ENCODE assay signal across 13 cellular contexts in genomic region chr19:38690832-38691231, GRCh38. TPM values are rescaled to one million over a fixed set of nuclear protein-coding genes. Genes with fewer than 3 reads are reported as not detected.
DNase-seq lines count a peak whose midpoint lies in the region; ATAC-seq and TF ChIP-seq lines count a peak whose summit lies in the region.
"Had no signal": no experiment of that assay in that cellular context is flagged by ENCODE, and none has a peak within 500 bp of the region (broad histone marks: within the 10 kb centered on the region; RNA-seq: fewer than 3 reads in every experiment).

No MANE protein-coding gene starts in this region.

- H3K56ac ChIP-seq in IMR-90 (ENCODE audit: extremely low read depth, insufficient read depth, low read length), result no peak overlapping the region; the same call in 1 of the 2 replicates

- H3K9me3 Mint-ChIP-seq in osteocyte (ENCODE audit: unreplicated experiment), result peaks cover 11% of the 10 kb centered on the region
- H3K9me3 Mint-ChIP-seq: activated naive CD8-positive, alpha-beta T cell treated with anti-CD3 and anti-CD28 coated beads, Interleukin-2, amount 50 U/mL, for 24 hours had no signal

- peak overlapping the region; percentile 71; the same call in 1 of the 3 replicates for H2BK15ac ChIP-seq in IMR-90 (ENCODE audit: low read depth, low read length)

- H2AFZ ChIP-seq in IMR-90 (replicated peaks; ENCODE audit: low read length, poor library complexity), result no peak overlapping the region

- H3K23ac ChIP-seq in IMR-90 (ENCODE audit: low read depth, low read length), result peak overlapping the region; percentile 47; the same call in 1 of the 2 replicates

- H3K36me3 ChIP-seq in IMR-90 (ENCODE audit: control insufficient read depth, insufficient read depth, low read length) (peaks cover 11% of the 10 kb centered on the region), esophagus (ENCODE audit: control insufficient read depth in 2 of 2, insufficient read depth in 2 of 2, low read length in 1 of 2) (peaks cover 0 to 23% of the 10 kb centered on the region in 2 donors)

- dilution Hi-C loops in IMR-90 (cut with HindIII; ENCODE audit: low sequenced_read_pairs, unreplicated experiment), result no loop called here

- intact Hi-C loops in IMR-90 (cut with micrococcal nuclease), result no loop called here

- H4K5ac ChIP-seq in IMR-90 (ENCODE audit: low read depth, low read length), result peak overlapping the region; percentile 76

- peaks cover 0 to 86% of the 10 kb centered on the region in 2 experiments; a peak in 3 of 4 replicates for H3K79me1 ChIP-seq in IMR-90 (ENCODE audit: low read depth in 1 of 2, low read length in 2 of 2)

- H2AK5ac ChIP-seq in IMR-90 (ENCODE audit: low read depth, low read length), result peak overlapping the region; percentile 53

- no peaks in the 10 kb centered on the region for H3K27me3 ChIP-seq in IMR-90 (ENCODE audit: control insufficient read depth, insufficient read depth, low read length)
- no peaks in the 10 kb centered on the region for H3K27me3 ChIP-seq in esophagus (ENCODE audit: control insufficient read depth in 1 of 2, insufficient read depth in 2 of 2, low read length in 2 of 2)

- H3K4me3 ChIP-seq in IMR-90 (ENCODE audit: insufficient read depth, low read depth, low read length), result no peak overlapping the region
- no peak overlapping the region for H3K4me3 ChIP-seq in esophagus (ENCODE audit: low read depth in 1 of 2, low read length in 2 of 2)
- H3K4me3 ChIP-seq: HAP-1 had no signal

- in situ Hi-C loops in IMR-90 (cut with MboI; ENCODE audit: low sequenced_read_pairs), result no loop called here

- no CpG with 5 or more reads among the region's 7 CpGs for WGBS in IMR-90 (ENCODE audit: extremely low coverage in 2 of 2, insufficient read length in 1 of 2), 2 experiments
- WGBS in esophagus, 2 donors, result 83 to 85% methylated on average over 7 of the region's 7 CpGs

- H3K18ac ChIP-seq in IMR-90 (ENCODE audit: low read depth, low read length), result peak overlapping the region; percentile 52; the same call in 1 of the 2 replicates

- ATAC-seq in IMR-90 (ENCODE audit: low read depth) (no peak), GM19397 (IDR thresholded peaks at IDR 0.05; ENCODE audit: unreplicated experiment) (no peak), HG02610 (IDR thresholded peaks at IDR 0.05; ENCODE audit: unreplicated experiment) (no peak)
- ATAC-seq: activated CD8-positive, alpha-beta T cell treated with anti-CD3 and anti-CD28 coated beads, Interleukin-2, amount 10 ng/mL, durations not matched to agents 7 days and 5 days; activated naive CD8-positive, alpha-beta T cell treated with anti-CD3 and anti-CD28 coated beads, Interleukin-2, amount 50 U/mL, for 24 hours had no signal

- peak overlapping the region; percentile 79 for H3K4ac ChIP-seq in IMR-90 (ENCODE audit: low read depth, low read length)

- H2BK20ac ChIP-seq in IMR-90 (ENCODE audit: low read depth, low read length), result 0 out of 2 replicates have a peak overlapping the region, but pooled peaks have one; percentile 32

- H3K4me3 Mint-ChIP-seq in osteocyte (ENCODE audit: unreplicated experiment), result peak overlapping the region; percentile 26
- H3K4me3 Mint-ChIP-seq: activated CD8-positive, alpha-beta T cell treated with anti-CD3 and anti-CD28 coated beads, Interleukin-2, amount 10 ng/mL, durations not matched to agents 7 days and 5 days; activated naive CD8-positive, alpha-beta T cell treated with anti-CD3 and anti-CD28 coated beads, Interleukin-2, amount 50 U/mL, for 24 hours; B cell had no signal

- no peak for TF ChIP-seq CTCF in 22Rv1 (IDR thresholded peaks at IDR 0.05)
- no peak for TF ChIP-seq CTCF in IMR-90 (conservative IDR thresholded peaks at IDR 0.05; ENCODE audit: low read depth, low read length)
- TF ChIP-seq CTCF in osteocyte (IDR thresholded peaks at IDR 0.05), result no peak

- H3K9me3 ChIP-seq in IMR-90 (ENCODE audit: control insufficient read depth, insufficient read depth, low read length) (no peaks in the 10 kb centered on the region), esophagus (ENCODE audit: control insufficient read depth in 2 of 2, insufficient read depth in 1 of 2, low read depth in 1 of 2, low read length in 1 of 2) (no peaks in the 10 kb centered on the region)
- H3K9me3 ChIP-seq: HAP-1 had no signal

- no peak for TF ChIP-seq RAD21 in IMR-90 (IDR thresholded peaks at IDR 0.05; ENCODE audit: low read length)

- POLR2A ChIA-PET in IMR-90 (lab: Charles Lee; ENCODE audit: unreplicated experiment), result interaction anchor here (1.1 kb wide), 1 partner anchor 20 kb away, joined by 4 read pairs; no protein-coding TSS in a partner anchor

- CTCF ChIA-PET in IMR-90 (lab: Yijun Ruan, JAX), result interaction anchor here (0.7 to 1.4 kb wide), 3 partner anchors 12 to 240 kb away, joined by 3 to 5 read pairs (median 3); partner anchors contain the start of genes MRPS12 and SARS2

- BruUV-seq in IMR-90 (replicated peaks; lab: Mats Ljungman, UMichigan), result no TSS peak

- H3K4me1 ChIP-seq in IMR-90 (ENCODE audit: control insufficient read depth, insufficient read depth, low read length) (peaks cover 29% of the 10 kb centered on the region), esophagus (ENCODE audit: control insufficient read depth in 2 of 2, insufficient read depth in 2 of 2, low read length in 1 of 2) (peaks cover 6 to 25% of the 10 kb centered on the region in 2 donors)

- H3K27ac Mint-ChIP-seq in osteocyte (ENCODE audit: unreplicated experiment), result peak overlapping the region; percentile 98
- H3K27ac Mint-ChIP-seq: activated CD8-positive, alpha-beta T cell treated with anti-CD3 and anti-CD28 coated beads, Interleukin-2, amount 10 ng/mL, durations not matched to agents 7 days and 5 days; activated naive CD8-positive, alpha-beta T cell treated with anti-CD3 and anti-CD28 coated beads, Interleukin-2, amount 50 U/mL, for 24 hours had no signal

- no peak overlapping the region for H3K4me2 ChIP-seq in IMR-90 (ENCODE audit: low read depth, low read length)

- H4K8ac ChIP-seq in IMR-90 (ENCODE audit: low read depth in 2 of 2, low read length in 2 of 2), result peak overlapping the region in 1 of 2 experiments; percentile 71; a peak in 2 of 4 replicates

- peak overlapping the region; percentile 80 for H2BK120ac ChIP-seq in IMR-90 (ENCODE audit: low read depth, low read length)

- H4K91ac ChIP-seq in IMR-90 (ENCODE audit: insufficient read depth, low read depth, low read length), result 0 out of 2 replicates have a peak overlapping the region, but pooled peaks have one; percentile 12

- H2AK9ac ChIP-seq in IMR-90 (replicated peaks; ENCODE audit: low read depth, low read length, poor library complexity), result no peak overlapping the region

- DNase-seq in IMR-90, result no peak
- DNase-seq in osteocyte (ENCODE audit: extremely low spot score, unreplicated experiment), result no peak
- DNase-seq in C1 segment of cervical spinal cord (lab: John Stamatoyannopoulos, UW), result no peak
- DNase-seq in OCI-M1 (lab: John Stamatoyannopoulos, UW), result no peak
- DNase-seq: activated CD8-positive, alpha-beta T cell treated with anti-CD3 and anti-CD28 coated beads, Interleukin-2, amount 10 ng/mL, durations not matched to agents 7 days and 5 days; activated naive CD8-positive, alpha-beta T cell treated with anti-CD3 and anti-CD28 coated beads, Interleukin-2, amount 50 U/mL, for 24 hours; NCI-H524 treated with DMSO at 0.1 percent for 48 hours had no signal

- peaks cover 33% of the 10 kb centered on the region for H4K20me1 ChIP-seq in IMR-90 (ENCODE audit: insufficient read depth, low read length)

- no peak for TF ChIP-seq POLR2A in IMR-90 (IDR thresholded peaks at IDR 0.05; ENCODE audit: low read depth, low read length)

- H3K9me1 ChIP-seq in IMR-90 (ENCODE audit: insufficient read depth, low read length), result peaks cover 30% of the 10 kb centered on the region

- no peaks in the 10 kb centered on the region for H3K27me3 Mint-ChIP-seq in osteocyte (ENCODE audit: unreplicated experiment)
- H3K27me3 Mint-ChIP-seq: activated naive CD8-positive, alpha-beta T cell treated with anti-CD3 and anti-CD28 coated beads, Interleukin-2, amount 50 U/mL, for 24 hours; B cell had no signal

- H3K27ac ChIP-seq in 22Rv1, result peak overlapping the region; percentile 37; the same call in 1 of the 2 replicates
- peak overlapping the region; percentile 66; the same call in 1 of the 2 replicates for H3K27ac ChIP-seq in IMR-90 (ENCODE audit: insufficient read depth, low read length)
- peak overlapping the region; percentile 18 to 73 for H3K27ac ChIP-seq in esophagus (ENCODE audit: low read depth in 2 of 2, low read length in 1 of 2)

- H3K36me3 Mint-ChIP-seq in osteocyte (ENCODE audit: unreplicated experiment), result peaks cover 6% of the 10 kb centered on the region

- no peak overlapping the region for H3K9ac ChIP-seq in IMR-90 (ENCODE audit: low read depth, low read length)

- peak overlapping the region; percentile 72 for H3K14ac ChIP-seq in IMR-90 (replicated peaks; ENCODE audit: low read depth, low read length)

- H3K4me1 Mint-ChIP-seq in osteocyte (ENCODE audit: unreplicated experiment), result peaks cover 98% of the 10 kb centered on the region

- peak overlapping the region; percentile 82 for H2BK5ac ChIP-seq in IMR-90 (ENCODE audit: low read depth, low read length, poor library complexity, severe bottlenecking)

TF ChIP-seq in IMR-90, 13 proteins besides CTCF, POLR2A, EP300 and RAD21 (continues in another document):
- no peak for TF ChIP-seq USF2 (IDR thresholded peaks at IDR 0.05; ENCODE audit: low read depth, low read length)
- no peak for TF ChIP-seq CEBPB (IDR thresholded peaks at IDR 0.05; ENCODE audit: low read depth, low read length)
- no peak for TF ChIP-seq RFX5 (IDR thresholded peaks at IDR 0.05; ENCODE audit: low read depth, low read length)
- no peak for TF ChIP-seq RCOR1 (IDR thresholded peaks at IDR 0.05; ENCODE audit: insufficient replicate concordance, low read length)
- no peak for TF ChIP-seq BHLHE40 (IDR thresholded peaks at IDR 0.05; ENCODE audit: low read depth, low read length)
- no peak for TF ChIP-seq SMC3 (IDR thresholded peaks at IDR 0.05; ENCODE audit: low read depth, low read length)

RNA-seq across cellular contexts. Expression of gene ACTN4, which starts 43.4 kb away (rescaled TPM):
- total RNA-seq in IMR-90 (2012; rRNA removed) (614 and 659 TPM in 2 replicates), osteocyte (525 and 560 TPM in 2 replicates)
- polyA plus RNA-seq in IMR-90 (2012; rRNA removed) (497 and 541 TPM in 2 replicates), esophagus (100 to 1,000 TPM; 261 to 376 TPM)
- polyA plus RNA-seq in IMR-90 (2012; cell fraction: cytosol; rRNA removed), result 291 and 549 TPM in 2 replicates
- polyA plus RNA-seq in IMR-90 (2012; cell fraction: nucleus; rRNA removed; ENCODE audit: low replicate concordance), result 608 and 1,383 TPM in 2 replicates

RNA-seq across cellular contexts. Expression of gene CAPN12, which starts 53.4 kb away (rescaled TPM):
- 0.18 TPM in 1 of 2 replicates, not detected in the other for total RNA-seq in IMR-90 (2012; rRNA removed)
- 0.97 and 0.99 TPM in 2 replicates for polyA plus RNA-seq in IMR-90 (2012; rRNA removed)
- polyA plus RNA-seq in IMR-90 (2012; cell fraction: cytosol; rRNA removed), result 0.27 and 0.67 TPM in 2 replicates
- 8.4 and 12.7 TPM in 2 replicates for polyA plus RNA-seq in IMR-90 (2012; cell fraction: nucleus; rRNA removed; ENCODE audit: low replicate concordance)
- 10 to 100 TPM in 1 of 2 donors, 1 to 10 TPM in 1; 4.1 to 12.3 TPM for polyA plus RNA-seq in esophagus
- not detected in 2 replicates for total RNA-seq in osteocyte
